ENCODE assay signal across 8 cellular contexts in the genomic region with DNA sequence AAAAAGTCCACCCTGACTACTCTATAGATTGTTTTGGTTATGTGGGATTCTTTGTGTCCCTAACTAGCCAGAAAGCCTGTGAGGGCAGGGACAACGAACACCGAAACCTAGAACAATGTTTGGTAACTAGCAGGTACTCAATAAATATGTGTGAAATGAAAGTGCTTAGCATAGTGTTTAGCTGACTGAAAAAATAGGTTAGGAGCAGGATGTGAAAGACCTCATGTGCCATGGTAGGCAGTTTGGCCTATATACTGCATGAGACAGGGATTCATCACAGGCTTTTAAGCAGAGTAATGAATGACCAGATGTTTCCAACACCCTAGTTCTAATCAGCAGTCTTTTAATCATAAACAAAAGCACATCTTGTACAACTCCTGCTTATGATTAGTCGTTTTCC.
DNase-seq lines count a peak whose midpoint lies in the region; ATAC-seq lines count a peak whose summit lies in the region.

No MANE protein-coding gene starts in this region.

- intact Hi-C loops in posterior cingulate gyrus (cut with DNase I): no loop called here

- peak overlapping the region; percentile 84 for H3K4me3 Mint-ChIP-seq in activated T-helper 17 cell treated with anti-CD3 and anti-CD28 coated beads, Interleukin-2, amount 50 U/mL, for 72 hours

- H3K27ac Mint-ChIP-seq in activated T-helper 17 cell treated with anti-CD3 and anti-CD28 coated beads, Interleukin-2, amount 50 U/mL, for 72 hours: peak overlapping the region; percentile 94

- ATAC-seq in GM19025 (IDR thresholded peaks at IDR 0.05; ENCODE audit: low read depth, unreplicated experiment) (peak; percentile 61), HG03025 (IDR thresholded peaks at IDR 0.05; ENCODE audit: low FRiP score, unreplicated experiment) (peak; percentile 48)
- peak; percentile 86 for ATAC-seq in activated T-helper 17 cell treated with anti-CD3 and anti-CD28 coated beads, Interleukin-2, amount 50 U/mL, for 72 hours (replicated peaks)

- peak; percentile 19 for DNase-seq in CD1c-positive myeloid dendritic cell (ENCODE audit: extremely low spot score)
- DNase-seq in OCI-M1 (lab: John Stamatoyannopoulos, UW): no peak
- no peak for DNase-seq in UCSD-AML1 (lab: John Stamatoyannopoulos, UW; ENCODE audit: unreplicated experiment)
- no peak for DNase-seq in NCI-H2196 (lab: John Stamatoyannopoulos, UW; ENCODE audit: unreplicated experiment)
- DNase-seq in posterior cingulate gyrus: no peak

- H3K4me1 Mint-ChIP-seq in activated T-helper 17 cell treated with anti-CD3 and anti-CD28 coated beads, Interleukin-2, amount 50 U/mL, for 72 hours: peaks cover 35% of the 10 kb centered on the region

- H3K9me3 Mint-ChIP-seq in activated T-helper 17 cell treated with anti-CD3 and anti-CD28 coated beads, Interleukin-2, amount 50 U/mL, for 72 hours: peaks cover 10% of the 10 kb centered on the region

- H3K36me3 Mint-ChIP-seq in activated T-helper 17 cell treated with anti-CD3 and anti-CD28 coated beads, Interleukin-2, amount 50 U/mL, for 72 hours (ENCODE audit: low read depth): peaks cover 6% of the 10 kb centered on the region

- no peaks in the 10 kb centered on the region for H3K27me3 Mint-ChIP-seq in activated T-helper 17 cell treated with anti-CD3 and anti-CD28 coated beads, Interleukin-2, amount 50 U/mL, for 72 hours
